ENCODE assay signal across 17 cellular contexts in genomic region chr12:10623131-10623530, GRCh38. TPM values are rescaled to one million over a fixed set of nuclear protein-coding genes. Genes with fewer than 3 reads are reported as not detected.
DNase-seq lines count a peak whose midpoint lies in the region; ATAC-seq and TF ChIP-seq lines count a peak whose summit lies in the region.
"Had no signal": no experiment of that assay in that cellular context is flagged by ENCODE, and none has a peak within 500 bp of the region (broad histone marks: within the 10 kb centered on the region; RNA-seq: fewer than 3 reads in every experiment).

No MANE protein-coding gene starts in this region.

- H3K4me1 ChIP-seq in PC-3 (ENCODE audit: insufficient read depth, low read length) (peaks cover 17% of the 10 kb centered on the region), adrenal gland (replicated peaks in 1 of 2) (no peaks in the 10 kb centered on the region)

- 0 out of 2 replicates have a peak, but pooled peaks cover 4% of the 10 kb centered on the region for H3K36me3 ChIP-seq in PC-3 (ENCODE audit: low read depth, low read length)
- no peaks in the 10 kb centered on the region for H3K36me3 ChIP-seq in adrenal gland (replicated peaks in 1 of 2)
- H3K36me3 ChIP-seq: HAP-1 had no signal

- BruUV-seq in PC-3 (replicated peaks; lab: Mats Ljungman, UMichigan), result no TSS peak

- intact Hi-C loops in PC-3 (cut with micrococcal nuclease) (no loop called here), adrenal gland (cut with DNase I) (loop anchor here in 1 of 2 donors (10.0 kb wide), 1 partner anchor 122 kb away; no protein-coding TSS in a partner anchor)
- intact Hi-C loops in activated T-helper 1 cell treated with anti-CD3 and anti-CD28 coated beads, Interleukin-12 subunit alpha, Interleukin-12 subunit beta, Interleukin-2, Interleukin-4 antibody, amounts not matched to agents 30 ng/mL and 10 ng/mL and 1 ng/mL, durations not matched to agents 14 hours and 24 hours and 36 hours (cut with micrococcal nuclease), result no loop called here

- TF ChIP-seq CTCF in PC-3 (conservative IDR thresholded peaks at IDR 0.05; ENCODE audit: low read depth, low read length), result no peak
- TF ChIP-seq CTCF in fibroblast of mammary gland (conservative IDR thresholded peaks at IDR 0.05; ENCODE audit: control insufficient read depth, insufficient read depth, low read depth, low read length), result no peak
- no peak for TF ChIP-seq CTCF in adrenal gland (IDR thresholded peaks at IDR 0.05)

- H3K9me3 ChIP-seq in PC-3 (ENCODE audit: low read length) (no peaks in the 10 kb centered on the region), adrenal gland (replicated peaks in 1 of 3) (no peaks in the 10 kb centered on the region)
- H3K9me3 ChIP-seq: HAP-1 had no signal

- DNase-seq in GM03348 (ENCODE audit: low spot score) (peak; percentile 32), PC-3 (peak; percentile 24), fibroblast of mammary gland (ENCODE audit: low read depth) (peak; percentile 33), occipital lobe (lab: John Stamatoyannopoulos, UW) (no peak), adrenal gland (no peak)
- DNase-seq in activated T-helper 1 cell treated with anti-CD3 and anti-CD28 coated beads, Interleukin-12 subunit alpha, Interleukin-12 subunit beta, Interleukin-2, Interleukin-4 antibody, amounts not matched to agents 30 ng/mL and 10 ng/mL and 1 ng/mL, durations not matched to agents 14 hours and 24 hours and 36 hours (ENCODE audit: low spot score), result no peak
- DNase-seq in activated CD4-positive, alpha-beta T cell treated with anti-CD3 and anti-CD28 coated beads, Interleukin-2, amount 50 U/mL, for 1 hour, result no peak
- DNase-seq: CD8-positive, alpha-beta T cell; COR-L47; DMS153; DMS79 treated with DMSO at 0.1 percent for 48 hours; EL; GDM1; HFFc6 had no signal

- no peaks in the 10 kb centered on the region for H3K79me2 ChIP-seq in PC-3 (ENCODE audit: low read length)

- no peak overlapping the region for H3K4me3 Mint-ChIP-seq in activated T-helper 1 cell treated with anti-CD3 and anti-CD28 coated beads, Interleukin-12 subunit alpha, Interleukin-12 subunit beta, Interleukin-2, Interleukin-4 antibody, amounts not matched to agents 30 ng/mL and 10 ng/mL and 1 ng/mL, durations not matched to agents 14 hours and 24 hours and 36 hours
- H3K4me3 Mint-ChIP-seq: CD14-positive monocyte; CD8-positive, alpha-beta T cell; HFFc6 had no signal

- no peaks in the 10 kb centered on the region for H3K36me3 Mint-ChIP-seq in activated T-helper 1 cell treated with anti-CD3 and anti-CD28 coated beads, Interleukin-12 subunit alpha, Interleukin-12 subunit beta, Interleukin-2, Interleukin-4 antibody, amounts not matched to agents 30 ng/mL and 10 ng/mL and 1 ng/mL, durations not matched to agents 14 hours and 24 hours and 36 hours (ENCODE audit: low read depth)
- H3K36me3 Mint-ChIP-seq: CD14-positive monocyte had no signal

- H3K27ac ChIP-seq in PC-3 (ENCODE audit: low read length), result no peak overlapping the region
- no peak overlapping the region for H3K27ac ChIP-seq in adrenal gland
- H3K27ac ChIP-seq: HL-60 had no signal

- no peak overlapping the region for H2AFZ ChIP-seq in PC-3 (ENCODE audit: low read length)

- CTCF ChIA-PET in PC-3 (lab: Charles Lee), result no interaction called here

- no peak overlapping the region for H3K4me3 ChIP-seq in PC-3 (ENCODE audit: low read length)
- no peak overlapping the region for H3K4me3 ChIP-seq in fibroblast of mammary gland (ENCODE audit: control insufficient read depth, low read depth, low read length)
- H3K4me3 ChIP-seq in adrenal gland, result no peak overlapping the region
- H3K4me3 ChIP-seq: HAP-1 had no signal

- no peaks in the 10 kb centered on the region for H3K9me2 ChIP-seq in PC-3 (replicated peaks; ENCODE audit: low read length)

- no peaks in the 10 kb centered on the region for H3K9me3 Mint-ChIP-seq in activated T-helper 1 cell treated with anti-CD3 and anti-CD28 coated beads, Interleukin-12 subunit alpha, Interleukin-12 subunit beta, Interleukin-2, Interleukin-4 antibody, amounts not matched to agents 30 ng/mL and 10 ng/mL and 1 ng/mL, durations not matched to agents 14 hours and 24 hours and 36 hours
- H3K9me3 Mint-ChIP-seq: CD8-positive, alpha-beta T cell; HFFc6 had no signal

- peak; percentile 21; the same call in 1 of the 2 replicates for ATAC-seq in PC-3
- ATAC-seq: CD8-positive, alpha-beta T cell had no signal

- H3F3A ChIP-seq in PC-3 (ENCODE audit: low read length, unreplicated experiment), result no peaks in the 10 kb centered on the region

- no peak overlapping the region for H3K27ac Mint-ChIP-seq in activated T-helper 1 cell treated with anti-CD3 and anti-CD28 coated beads, Interleukin-12 subunit alpha, Interleukin-12 subunit beta, Interleukin-2, Interleukin-4 antibody, amounts not matched to agents 30 ng/mL and 10 ng/mL and 1 ng/mL, durations not matched to agents 14 hours and 24 hours and 36 hours
- H3K27ac Mint-ChIP-seq: CD14-positive monocyte; CD8-positive, alpha-beta T cell; HFFc6 had no signal

- no peak overlapping the region for H3K4me2 ChIP-seq in PC-3 (ENCODE audit: low read length)

- H3K27me3 ChIP-seq in PC-3 (ENCODE audit: low read length), result no peaks in the 10 kb centered on the region
- peaks cover 8% of the 10 kb centered on the region for H3K27me3 ChIP-seq in adrenal gland

- POLR2A ChIA-PET in PC-3 (lab: Charles Lee; ENCODE audit: unreplicated experiment), result no interaction called here

- peaks cover 19% of the 10 kb centered on the region for H3K27me3 Mint-ChIP-seq in activated T-helper 1 cell treated with anti-CD3 and anti-CD28 coated beads, Interleukin-12 subunit alpha, Interleukin-12 subunit beta, Interleukin-2, Interleukin-4 antibody, amounts not matched to agents 30 ng/mL and 10 ng/mL and 1 ng/mL, durations not matched to agents 14 hours and 24 hours and 36 hours (ENCODE audit: insufficient read depth)

- H3K4me1 Mint-ChIP-seq in activated T-helper 1 cell treated with anti-CD3 and anti-CD28 coated beads, Interleukin-12 subunit alpha, Interleukin-12 subunit beta, Interleukin-2, Interleukin-4 antibody, amounts not matched to agents 30 ng/mL and 10 ng/mL and 1 ng/mL, durations not matched to agents 14 hours and 24 hours and 36 hours (ENCODE audit: low read depth), result no peaks in the 10 kb centered on the region
- H3K4me1 Mint-ChIP-seq: CD14-positive monocyte had no signal

- H3K9ac ChIP-seq in PC-3 (ENCODE audit: low read length), result no peak overlapping the region

- no peaks in the 10 kb centered on the region for H4K20me1 ChIP-seq in PC-3 (ENCODE audit: low read length)

- TF ChIP-seq POLR2A in adrenal gland (IDR thresholded peaks at IDR 0.05), result no peak

RNA-seq across cellular contexts. Expression of gene MAGOHB, which starts 9.7 kb away (rescaled TPM):
- total RNA-seq in PC-3 (2014; rRNA removed) (25.6 and 36.8 TPM in 2 replicates), occipital lobe (29.3 TPM), adrenal gland (10 to 100 TPM in 7 of 8 donors, 1 to 10 TPM in 1; 4.4 to 23.3 (median 16.7) TPM)
- total RNA-seq in activated T-helper 1 cell treated with anti-CD3 and anti-CD28 coated beads, Interleukin-12 subunit alpha, Interleukin-12 subunit beta, Interleukin-2, Interleukin-4 antibody, amounts not matched to agents 30 ng/mL and 10 ng/mL and 1 ng/mL, durations not matched to agents 14 hours and 24 hours and 36 hours, result 79.4 and 85.1 TPM in 2 replicates
- polyA plus RNA-seq in adrenal gland, result 10 to 100 TPM; 20.7 to 38.7 (median 30.0) TPM

RNA-seq across cellular contexts. Expression of gene STYK1, which starts 50.7 kb away (rescaled TPM):
- 4.3 and 8.6 TPM in 2 replicates for total RNA-seq in PC-3 (2014; rRNA removed)
- 0.34 TPM in 1 of 2 replicates, not detected in the other for total RNA-seq in activated T-helper 1 cell treated with anti-CD3 and anti-CD28 coated beads, Interleukin-12 subunit alpha, Interleukin-12 subunit beta, Interleukin-2, Interleukin-4 antibody, amounts not matched to agents 30 ng/mL and 10 ng/mL and 1 ng/mL, durations not matched to agents 14 hours and 24 hours and 36 hours
- 6.7 TPM for total RNA-seq in occipital lobe
- not detected for total RNA-seq in adrenal gland
- polyA plus RNA-seq in adrenal gland, result under 1 TPM; 0.08 to 0.13 (median 0.10) TPM
- polyA plus RNA-seq: CD14-positive monocyte had no signal

Comparison
In these comparisons a context has a peak if more than half of its experiments do, and no peak if none do; other contexts are left out.
1. DNase-seq: peak in GM03348 (single experiment), PC-3 (single experiment) and fibroblast of mammary gland (single experiment); none in activated T-helper 1 cell treated with anti-CD3 and anti-CD28 coated beads, Interleukin-12 subunit alpha, Interleukin-12 subunit beta, Interleukin-2, Interleukin-4 antibody, amounts not matched to agents 30 ng/mL and 10 ng/mL and 1 ng/mL, durations not matched to agents 14 hours and 24 hours and 36 hours (single experiment), activated CD4-positive, alpha-beta T cell treated with anti-CD3 and anti-CD28 coated beads, Interleukin-2, amount 50 U/mL, for 1 hour (single experiment), occipital lobe (single experiment) and adrenal gland (0 of 7).